ENCODE assay signal across 1 cellular context in the genomic region with DNA sequence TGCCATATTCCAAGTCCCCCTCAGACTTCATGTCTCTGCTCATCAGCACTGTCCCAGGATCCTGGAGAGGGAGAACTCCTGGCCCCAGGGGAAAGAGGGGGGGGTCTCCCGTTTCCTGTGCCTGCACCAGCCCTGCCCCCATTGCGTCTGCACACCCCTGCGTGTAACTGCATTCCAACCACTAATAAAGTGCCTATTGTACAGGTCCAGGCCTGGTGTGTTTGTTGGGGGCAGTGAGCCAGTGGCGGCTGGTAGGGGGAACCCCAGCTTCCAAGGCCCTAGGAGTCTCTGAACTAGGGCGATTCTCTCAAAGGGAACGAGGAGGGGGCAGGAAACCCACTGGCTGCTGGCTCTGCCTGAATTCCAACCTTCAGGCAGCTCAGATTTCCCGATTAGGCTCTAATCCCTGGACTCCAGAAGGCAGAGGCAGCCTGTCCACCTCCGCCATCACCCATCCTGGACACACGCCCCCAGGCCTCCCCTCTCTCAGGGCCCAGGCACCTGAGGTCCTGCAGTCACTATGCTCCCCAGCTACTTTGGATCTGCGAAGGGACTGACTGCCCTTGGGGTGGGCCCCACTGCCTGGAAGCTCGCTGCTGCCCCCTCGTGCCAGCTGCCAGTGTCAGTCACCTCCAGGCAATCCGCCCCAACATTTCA.
TF ChIP-seq lines count a peak whose summit lies in the region.

No MANE protein-coding gene starts in this region.

TF ChIP-seq in HepG2, 621 proteins besides CTCF, POLR2A, EP300 and RAD21 (continues in another document):
- TF ChIP-seq ZC3H13 (CRISPR knock-in tag; IDR thresholded peaks at IDR 0.05), result no peak
- peak; percentile 36; the same call in 1 of the 2 replicates for TF ChIP-seq SAP130 (CRISPR knock-in tag; IDR thresholded peaks at IDR 0.05; ENCODE audit: low read depth)
- TF ChIP-seq, protein P1, sequence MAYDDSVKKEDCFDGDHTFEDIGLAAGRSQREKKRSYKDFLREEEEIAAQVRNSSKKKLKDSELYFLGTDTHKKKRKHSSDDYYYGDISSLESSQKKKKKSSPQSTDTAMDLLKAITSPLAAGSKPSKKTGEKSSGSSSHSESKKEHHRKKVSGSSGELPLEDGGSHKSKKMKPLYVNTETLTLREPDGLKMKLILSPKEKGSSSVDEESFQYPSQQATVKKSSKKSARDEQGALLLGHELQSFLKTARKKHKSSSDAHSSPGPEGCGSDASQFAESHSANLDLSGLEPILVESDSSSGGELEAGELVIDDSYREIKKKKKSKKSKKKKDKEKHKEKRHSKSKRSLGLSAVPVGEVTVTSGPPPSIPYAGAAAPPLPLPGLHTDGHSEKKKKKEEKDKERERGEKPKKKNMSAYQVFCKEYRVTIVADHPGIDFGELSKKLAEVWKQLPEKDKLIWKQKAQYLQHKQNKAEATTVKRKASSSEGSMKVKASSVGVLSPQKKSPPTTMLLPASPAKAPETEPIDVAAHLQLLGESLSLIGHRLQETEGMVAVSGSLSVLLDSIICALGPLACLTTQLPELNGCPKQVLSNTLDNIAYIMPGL (CRISPR knock-in tag; IDR thresholded peaks at IDR 0.05; ENCODE audit: borderline replicate concordance in 1 of 2, low read depth in 1 of 2), result peak; percentile 71 to 83
- TF ChIP-seq, protein P2, sequence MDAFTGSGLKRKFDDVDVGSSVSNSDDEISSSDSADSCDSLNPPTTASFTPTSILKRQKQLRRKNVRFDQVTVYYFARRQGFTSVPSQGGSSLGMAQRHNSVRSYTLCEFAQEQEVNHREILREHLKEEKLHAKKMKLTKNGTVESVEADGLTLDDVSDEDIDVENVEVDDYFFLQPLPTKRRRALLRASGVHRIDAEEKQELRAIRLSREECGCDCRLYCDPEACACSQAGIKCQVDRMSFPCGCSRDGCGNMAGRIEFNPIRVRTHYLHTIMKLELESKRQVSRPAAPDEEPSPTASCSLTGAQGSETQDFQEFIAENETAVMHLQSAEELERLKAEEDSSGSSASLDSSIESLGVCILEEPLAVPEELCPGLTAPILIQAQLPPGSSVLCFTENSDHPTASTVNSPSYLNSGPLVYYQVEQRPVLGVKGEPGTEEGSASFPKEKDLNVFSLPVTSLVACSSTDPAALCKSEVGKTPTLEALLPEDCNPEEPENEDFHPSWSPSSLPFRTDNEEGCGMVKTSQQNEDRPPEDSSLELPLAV (CRISPR knock-in tag; conservative IDR thresholded peaks at IDR 0.05; ENCODE audit: low read depth), result no peak
- TF ChIP-seq KLF16 (CRISPR knock-in tag; IDR thresholded peaks at IDR 0.05), result 0 out of 4 replicates have a peak, but pooled peaks of 1 of the 2 experiments have one; percentile 31
- TF ChIP-seq SP1 (IDR thresholded peaks at IDR 0.05), result no peak
- TF ChIP-seq SP1 (CRISPR knock-in tag; IDR thresholded peaks at IDR 0.05), result 0 out of 2 replicates have a peak, but pooled peaks have one; percentile 29
- TF ChIP-seq, protein P3, sequence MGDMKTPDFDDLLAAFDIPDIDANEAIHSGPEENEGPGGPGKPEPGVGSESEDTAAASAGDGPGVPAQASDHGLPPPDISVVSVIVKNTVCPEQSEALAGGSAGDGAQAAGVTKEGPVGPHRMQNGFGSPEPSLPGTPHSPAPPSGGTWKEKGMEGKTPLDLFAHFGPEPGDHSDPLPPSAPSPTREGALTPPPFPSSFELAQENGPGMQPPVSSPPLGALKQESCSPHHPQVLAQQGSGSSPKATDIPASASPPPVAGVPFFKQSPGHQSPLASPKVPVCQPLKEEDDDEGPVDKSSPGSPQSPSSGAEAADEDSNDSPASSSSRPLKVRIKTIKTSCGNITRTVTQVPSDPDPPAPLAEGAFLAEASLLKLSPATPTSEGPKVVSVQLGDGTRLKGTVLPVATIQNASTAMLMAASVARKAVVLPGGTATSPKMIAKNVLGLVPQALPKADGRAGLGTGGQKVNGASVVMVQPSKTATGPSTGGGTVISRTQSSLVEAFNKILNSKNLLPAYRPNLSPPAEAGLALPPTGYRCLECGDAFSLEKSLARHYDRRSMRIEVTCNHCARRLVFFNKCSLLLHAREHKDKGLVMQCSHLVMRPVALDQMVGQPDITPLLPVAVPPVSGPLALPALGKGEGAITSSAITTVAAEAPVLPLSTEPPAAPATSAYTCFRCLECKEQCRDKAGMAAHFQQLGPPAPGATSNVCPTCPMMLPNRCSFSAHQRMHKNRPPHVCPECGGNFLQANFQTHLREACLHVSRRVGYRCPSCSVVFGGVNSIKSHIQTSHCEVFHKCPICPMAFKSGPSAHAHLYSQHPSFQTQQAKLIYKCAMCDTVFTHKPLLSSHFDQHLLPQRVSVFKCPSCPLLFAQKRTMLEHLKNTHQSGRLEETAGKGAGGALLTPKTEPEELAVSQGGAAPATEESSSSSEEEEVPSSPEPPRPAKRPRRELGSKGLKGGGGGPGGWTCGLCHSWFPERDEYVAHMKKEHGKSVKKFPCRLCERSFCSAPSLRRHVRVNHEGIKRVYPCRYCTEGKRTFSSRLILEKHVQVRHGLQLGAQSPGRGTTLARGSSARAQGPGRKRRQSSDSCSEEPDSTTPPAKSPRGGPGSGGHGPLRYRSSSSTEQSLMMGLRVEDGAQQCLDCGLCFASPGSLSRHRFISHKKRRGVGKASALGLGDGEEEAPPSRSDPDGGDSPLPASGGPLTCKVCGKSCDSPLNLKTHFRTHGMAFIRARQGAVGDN (CRISPR knock-in tag; IDR thresholded peaks at IDR 0.05), result peak; percentile 60; the same call in 1 of the 2 replicates
- TF ChIP-seq ZSCAN21 (CRISPR knock-in tag; IDR thresholded peaks at IDR 0.05; ENCODE audit: borderline replicate concordance), result no peak
- TF ChIP-seq, protein P4, sequence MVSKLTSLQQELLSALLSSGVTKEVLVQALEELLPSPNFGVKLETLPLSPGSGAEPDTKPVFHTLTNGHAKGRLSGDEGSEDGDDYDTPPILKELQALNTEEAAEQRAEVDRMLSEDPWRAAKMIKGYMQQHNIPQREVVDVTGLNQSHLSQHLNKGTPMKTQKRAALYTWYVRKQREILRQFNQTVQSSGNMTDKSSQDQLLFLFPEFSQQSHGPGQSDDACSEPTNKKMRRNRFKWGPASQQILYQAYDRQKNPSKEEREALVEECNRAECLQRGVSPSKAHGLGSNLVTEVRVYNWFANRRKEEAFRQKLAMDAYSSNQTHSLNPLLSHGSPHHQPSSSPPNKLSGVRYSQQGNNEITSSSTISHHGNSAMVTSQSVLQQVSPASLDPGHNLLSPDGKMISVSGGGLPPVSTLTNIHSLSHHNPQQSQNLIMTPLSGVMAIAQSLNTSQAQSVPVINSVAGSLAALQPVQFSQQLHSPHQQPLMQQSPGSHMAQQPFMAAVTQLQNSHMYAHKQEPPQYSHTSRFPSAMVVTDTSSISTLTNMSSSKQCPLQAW (CRISPR knock-in tag; IDR thresholded peaks at IDR 0.05), result peak; percentile 44; the same call in 1 of the 2 replicates
- TF ChIP-seq ZNF749 (CRISPR knock-in tag; IDR thresholded peaks at IDR 0.05; ENCODE audit: borderline replicate concordance), result peak; percentile 38; the same call in 1 of the 2 replicates
- 0 out of 2 replicates have a peak, but pooled peaks have one; percentile 30 for TF ChIP-seq ZNF768 (CRISPR knock-in tag; IDR thresholded peaks at IDR 0.05)
- TF ChIP-seq, protein P5, sequence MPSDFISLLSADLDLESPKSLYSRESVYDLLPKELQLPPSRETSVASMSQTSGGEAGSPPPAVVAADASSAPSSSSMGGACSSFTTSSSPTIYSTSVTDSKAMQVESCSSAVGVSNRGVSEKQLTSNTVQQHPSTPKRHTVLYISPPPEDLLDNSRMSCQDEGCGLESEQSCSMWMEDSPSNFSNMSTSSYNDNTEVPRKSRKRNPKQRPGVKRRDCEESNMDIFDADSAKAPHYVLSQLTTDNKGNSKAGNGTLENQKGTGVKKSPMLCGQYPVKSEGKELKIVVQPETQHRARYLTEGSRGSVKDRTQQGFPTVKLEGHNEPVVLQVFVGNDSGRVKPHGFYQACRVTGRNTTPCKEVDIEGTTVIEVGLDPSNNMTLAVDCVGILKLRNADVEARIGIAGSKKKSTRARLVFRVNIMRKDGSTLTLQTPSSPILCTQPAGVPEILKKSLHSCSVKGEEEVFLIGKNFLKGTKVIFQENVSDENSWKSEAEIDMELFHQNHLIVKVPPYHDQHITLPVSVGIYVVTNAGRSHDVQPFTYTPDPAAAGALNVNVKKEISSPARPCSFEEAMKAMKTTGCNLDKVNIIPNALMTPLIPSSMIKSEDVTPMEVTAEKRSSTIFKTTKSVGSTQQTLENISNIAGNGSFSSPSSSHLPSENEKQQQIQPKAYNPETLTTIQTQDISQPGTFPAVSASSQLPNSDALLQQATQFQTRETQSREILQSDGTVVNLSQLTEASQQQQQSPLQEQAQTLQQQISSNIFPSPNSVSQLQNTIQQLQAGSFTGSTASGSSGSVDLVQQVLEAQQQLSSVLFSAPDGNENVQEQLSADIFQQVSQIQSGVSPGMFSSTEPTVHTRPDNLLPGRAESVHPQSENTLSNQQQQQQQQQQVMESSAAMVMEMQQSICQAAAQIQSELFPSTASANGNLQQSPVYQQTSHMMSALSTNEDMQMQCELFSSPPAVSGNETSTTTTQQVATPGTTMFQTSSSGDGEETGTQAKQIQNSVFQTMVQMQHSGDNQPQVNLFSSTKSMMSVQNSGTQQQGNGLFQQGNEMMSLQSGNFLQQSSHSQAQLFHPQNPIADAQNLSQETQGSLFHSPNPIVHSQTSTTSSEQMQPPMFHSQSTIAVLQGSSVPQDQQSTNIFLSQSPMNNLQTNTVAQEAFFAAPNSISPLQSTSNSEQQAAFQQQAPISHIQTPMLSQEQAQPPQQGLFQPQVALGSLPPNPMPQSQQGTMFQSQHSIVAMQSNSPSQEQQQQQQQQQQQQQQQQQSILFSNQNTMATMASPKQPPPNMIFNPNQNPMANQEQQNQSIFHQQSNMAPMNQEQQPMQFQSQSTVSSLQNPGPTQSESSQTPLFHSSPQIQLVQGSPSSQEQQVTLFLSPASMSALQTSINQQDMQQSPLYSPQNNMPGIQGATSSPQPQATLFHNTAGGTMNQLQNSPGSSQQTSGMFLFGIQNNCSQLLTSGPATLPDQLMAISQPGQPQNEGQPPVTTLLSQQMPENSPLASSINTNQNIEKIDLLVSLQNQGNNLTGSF (CRISPR knock-in tag; IDR thresholded peaks at IDR 0.05), result no peak
- TF ChIP-seq JUN (CRISPR knock-in tag; IDR thresholded peaks at IDR 0.05), result no peak
- TF ChIP-seq ZSCAN31 (CRISPR knock-in tag; IDR thresholded peaks at IDR 0.05; ENCODE audit: low read depth), result peak; percentile 25; the same call in 1 of the 2 replicates
- TF ChIP-seq ZBTB7A (CRISPR knock-in tag; IDR thresholded peaks at IDR 0.05), result peak; percentile 43; the same call in 1 of the 2 replicates
- no peak for TF ChIP-seq ZFP37 (CRISPR knock-in tag; IDR thresholded peaks at IDR 0.05; ENCODE audit: borderline replicate concordance)
- TF ChIP-seq, protein P6, sequence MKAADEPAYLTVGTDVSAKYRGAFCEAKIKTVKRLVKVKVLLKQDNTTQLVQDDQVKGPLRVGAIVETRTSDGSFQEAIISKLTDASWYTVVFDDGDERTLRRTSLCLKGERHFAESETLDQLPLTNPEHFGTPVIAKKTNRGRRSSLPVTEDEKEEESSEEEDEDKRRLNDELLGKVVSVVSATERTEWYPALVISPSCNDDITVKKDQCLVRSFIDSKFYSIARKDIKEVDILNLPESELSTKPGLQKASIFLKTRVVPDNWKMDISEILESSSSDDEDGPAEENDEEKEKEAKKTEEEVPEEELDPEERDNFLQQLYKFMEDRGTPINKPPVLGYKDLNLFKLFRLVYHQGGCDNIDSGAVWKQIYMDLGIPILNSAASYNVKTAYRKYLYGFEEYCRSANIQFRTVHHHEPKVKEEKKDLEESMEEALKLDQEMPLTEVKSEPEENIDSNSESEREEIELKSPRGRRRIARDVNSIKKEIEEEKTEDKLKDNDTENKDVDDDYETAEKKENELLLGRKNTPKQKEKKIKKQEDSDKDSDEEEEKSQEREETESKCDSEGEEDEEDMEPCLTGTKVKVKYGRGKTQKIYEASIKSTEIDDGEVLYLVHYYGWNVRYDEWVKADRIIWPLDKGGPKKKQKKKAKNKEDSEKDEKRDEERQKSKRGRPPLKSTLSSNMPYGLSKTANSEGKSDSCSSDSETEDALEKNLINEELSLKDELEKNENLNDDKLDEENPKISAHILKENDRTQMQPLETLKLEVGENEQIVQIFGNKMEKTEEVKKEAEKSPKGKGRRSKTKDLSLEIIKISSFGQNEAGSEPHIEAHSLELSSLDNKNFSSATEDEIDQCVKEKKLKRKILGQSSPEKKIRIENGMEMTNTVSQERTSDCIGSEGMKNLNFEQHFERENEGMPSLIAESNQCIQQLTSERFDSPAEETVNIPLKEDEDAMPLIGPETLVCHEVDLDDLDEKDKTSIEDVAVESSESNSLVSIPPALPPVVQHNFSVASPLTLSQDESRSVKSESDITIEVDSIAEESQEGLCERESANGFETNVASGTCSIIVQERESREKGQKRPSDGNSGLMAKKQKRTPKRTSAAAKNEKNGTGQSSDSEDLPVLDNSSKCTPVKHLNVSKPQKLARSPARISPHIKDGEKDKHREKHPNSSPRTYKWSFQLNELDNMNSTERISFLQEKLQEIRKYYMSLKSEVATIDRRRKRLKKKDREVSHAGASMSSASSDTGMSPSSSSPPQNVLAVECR (CRISPR knock-in tag; IDR thresholded peaks at IDR 0.05; ENCODE audit: borderline replicate concordance), result peak; percentile 32; the same call in 1 of the 2 replicates
- TF ChIP-seq BORCS8-MEF2B (CRISPR knock-in tag; IDR thresholded peaks at IDR 0.05), result peak; percentile 52; the same call in 1 of the 2 replicates
- TF ChIP-seq HOXA9 (CRISPR knock-in tag; IDR thresholded peaks at IDR 0.05; ENCODE audit: borderline replicate concordance), result no peak
- peak; percentile 33; the same call in 1 of the 2 replicates for TF ChIP-seq ZBTB7B (CRISPR knock-in tag; IDR thresholded peaks at IDR 0.05)
- peak; percentile 10; the same call in 1 of the 2 replicates for TF ChIP-seq ZNF331 (CRISPR knock-in tag; IDR thresholded peaks at IDR 0.05)
- TF ChIP-seq, protein P7, sequence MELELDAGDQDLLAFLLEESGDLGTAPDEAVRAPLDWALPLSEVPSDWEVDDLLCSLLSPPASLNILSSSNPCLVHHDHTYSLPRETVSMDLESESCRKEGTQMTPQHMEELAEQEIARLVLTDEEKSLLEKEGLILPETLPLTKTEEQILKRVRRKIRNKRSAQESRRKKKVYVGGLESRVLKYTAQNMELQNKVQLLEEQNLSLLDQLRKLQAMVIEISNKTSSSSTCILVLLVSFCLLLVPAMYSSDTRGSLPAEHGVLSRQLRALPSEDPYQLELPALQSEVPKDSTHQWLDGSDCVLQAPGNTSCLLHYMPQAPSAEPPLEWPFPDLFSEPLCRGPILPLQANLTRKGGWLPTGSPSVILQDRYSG (CRISPR knock-in tag; IDR thresholded peaks at IDR 0.05), result no peak
- TF ChIP-seq TOPORS (CRISPR knock-in tag; IDR thresholded peaks at IDR 0.05), result no peak
